8 cellular contexts compared by ENCODE assay signal in the genomic region with DNA sequence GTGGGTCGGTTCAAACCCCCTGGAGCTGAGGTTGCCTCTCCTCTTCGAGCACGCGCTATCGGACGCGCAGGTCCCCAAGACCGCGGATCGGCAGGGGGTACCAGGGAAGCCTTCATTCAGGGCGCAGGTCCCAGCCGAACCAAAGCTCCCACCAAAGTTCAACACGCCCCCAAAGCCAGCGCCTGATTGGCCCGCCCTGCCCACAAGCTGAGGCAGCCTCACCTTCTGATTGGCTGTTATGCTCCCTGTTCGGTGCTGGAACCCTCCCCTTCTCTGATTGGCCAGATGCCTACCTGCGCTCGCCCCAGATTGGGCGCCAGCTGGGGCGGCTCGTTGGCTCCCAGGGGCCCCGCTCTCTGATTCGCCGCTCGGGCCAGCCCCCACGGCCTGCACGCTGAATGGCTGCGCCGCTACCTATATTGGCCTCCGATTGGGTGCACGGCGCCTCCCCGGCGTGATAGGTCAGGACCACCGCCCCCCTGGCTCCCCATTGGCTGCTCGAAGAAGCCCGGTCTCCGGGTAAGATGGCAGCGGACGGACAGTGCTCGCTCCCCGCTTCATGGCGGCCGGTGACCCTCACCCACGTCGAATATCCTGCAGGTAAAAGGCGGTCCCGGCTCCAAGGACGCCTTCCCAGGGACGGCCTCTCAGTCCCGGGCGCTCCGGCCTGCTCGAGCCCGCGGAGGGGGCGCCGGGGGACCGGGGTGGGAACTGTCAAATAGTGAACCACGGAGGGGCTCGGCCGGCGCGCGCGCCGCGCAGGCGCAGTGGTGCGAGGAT. TPM values are rescaled to one million over a fixed set of nuclear protein-coding genes. Genes with fewer than 3 reads are reported as not detected.
DNase-seq lines count a peak whose midpoint lies in the region; ATAC-seq and TF ChIP-seq lines count a peak whose summit lies in the region.

A gene with protein sequence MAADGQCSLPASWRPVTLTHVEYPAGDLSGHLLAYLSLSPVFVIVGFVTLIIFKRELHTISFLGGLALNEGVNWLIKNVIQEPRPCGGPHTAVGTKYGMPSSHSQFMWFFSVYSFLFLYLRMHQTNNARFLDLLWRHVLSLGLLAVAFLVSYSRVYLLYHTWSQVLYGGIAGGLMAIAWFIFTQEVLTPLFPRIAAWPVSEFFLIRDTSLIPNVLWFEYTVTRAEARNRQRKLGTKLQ (plus strand): TSS at position 504 of the 780 bp plus-strand sequence. CDS start 21 bp downstream, at position 525.

- DNase-seq in DMS53 treated with DMSO at 0.1 percent for 48 hours (lab: John Stamatoyannopoulos, UW; ENCODE audit: unreplicated experiment) (peak; percentile 98), Peyer's patch (peak; percentile 97 to 99 (median 99))
- peak; percentile 98 to 99 for DNase-seq in activated T-cell treated with anti-CD3 and anti-CD28 coated beads, Interleukin-2, amount 50 U/mL, for 48 hours
- DNase-seq in stimulated activated CD8-positive, alpha-beta memory T cell treated with anti-CD3 and anti-CD28 coated beads, Interleukin-7, amount 100 ng/mL, for 24 hours (ENCODE audit: low read depth) = peak; percentile 94

- H3K9ac ChIP-seq in KMS-11 = peak within 1 kb of the TSS; percentile 48; the same call in 1 of the 2 replicates
- H3K9ac ChIP-seq in muscle layer of colon (ENCODE audit: low read length) = peak within 1 kb of the TSS; percentile 49

- peak; percentile 89 for ATAC-seq in GM21737 (IDR thresholded peaks at IDR 0.05; ENCODE audit: unreplicated experiment)
- ATAC-seq in esophagus mucosa = peak; percentile 97

- peak within 1 kb of the TSS; percentile 74 for H3K4me2 ChIP-seq in KMS-11

- H3K36me3 ChIP-seq in KMS-11 (ENCODE audit: insufficient read depth) (no peaks in the 10 kb centered on the region), Peyer's patch (peaks cover 0 to 14% (median 0%) of the 10 kb centered on the region in 3 donors), muscle layer of colon (ENCODE audit: insufficient read depth, low read length) (peaks cover 10% of the 10 kb centered on the region)

- peak; percentile 84 to 87 for TF ChIP-seq POLR2A in Peyer's patch (IDR thresholded peaks at IDR 0.05)

- peak within 1 kb of the TSS; percentile 29; the same call in 1 of the 2 replicates for H3K27ac ChIP-seq in KMS-11
- peak within 1 kb of the TSS; percentile 84 to 96 (median 90) for H3K27ac ChIP-seq in Peyer's patch
- peak within 1 kb of the TSS; percentile 88 for H3K27ac ChIP-seq in muscle layer of colon (ENCODE audit: low read depth, low read length)

- H3K4me3 ChIP-seq in KMS-11 (IDR thresholded peaks at IDR 0.05; ENCODE audit: insufficient read depth, low read depth, low read length) (peak within 1 kb of the TSS; percentile 47), Peyer's patch (peak within 1 kb of the TSS; percentile 66 to 91 (median 78)), muscle layer of colon (ENCODE audit: low read depth in 1 of 2, low read length in 2 of 2) (peak within 1 kb of the TSS; percentile 83 to 98)

- H3K79me2 ChIP-seq in KMS-11 (ENCODE audit: insufficient read depth, low read depth) = peaks cover 28% of the 10 kb centered on the region

- no peak for TF ChIP-seq CTCF in KMS-11 (conservative IDR thresholded peaks at IDR 0.05; ENCODE audit: low read depth, low read length)
- TF ChIP-seq CTCF in Peyer's patch (IDR thresholded peaks at IDR 0.05) = peak in 1 of 6 experiments; percentile 2

- peak within 1 kb of the TSS; percentile 79 for H2AFZ ChIP-seq in KMS-11 (ENCODE audit: low read depth)

- peaks cover 11% of the 10 kb centered on the region for H3K4me1 ChIP-seq in KMS-11 (ENCODE audit: low read depth, poor library complexity, severe bottlenecking)
- peaks cover 0 to 54% (median 15%) of the 10 kb centered on the region in 4 donors for H3K4me1 ChIP-seq in Peyer's patch
- H3K4me1 ChIP-seq in muscle layer of colon (ENCODE audit: insufficient read depth, low read length) = peaks cover 14% of the 10 kb centered on the region

- H3K9me3 ChIP-seq in Peyer's patch = no peaks in the 10 kb centered on the region
- no peaks in the 10 kb centered on the region for H3K9me3 ChIP-seq in muscle layer of colon (ENCODE audit: low read length)

- H4K20me1 ChIP-seq in KMS-11 (ENCODE audit: insufficient read depth) = no peaks in the 10 kb centered on the region

- H3K27me3 ChIP-seq in KMS-11 (ENCODE audit: insufficient read depth, low read depth) (no peaks in the 10 kb centered on the region), Peyer's patch (no peaks in the 10 kb centered on the region), muscle layer of colon (ENCODE audit: control insufficient read depth in 1 of 2, insufficient read depth in 2 of 2, low read length in 2 of 2) (no peaks in the 10 kb centered on the region)

RNA-seq across cellular contexts. Expression of the gene that starts here (rescaled TPM):
- 10 to 100 TPM in 3 of 4 donors, not detected in 1; 37.6 to 53.9 (median 46.1) TPM for total RNA-seq in Peyer's patch
- total RNA-seq in esophagus mucosa = 14.7 TPM

Comparison
In these comparisons a context has a peak if more than half of its experiments do, and no peak if none do; other contexts are left out.
1. Peak in every context shown above with its lines: DNase-seq, ATAC-seq, H3K4me3 ChIP-seq and H3K27ac ChIP-seq.
2. H3K27ac ChIP-seq: peak in every context shown above with its lines; median percentile 90 in Peyer's patch; 88 in muscle layer of colon; 29 in KMS-11.